In the genomic region with DNA sequence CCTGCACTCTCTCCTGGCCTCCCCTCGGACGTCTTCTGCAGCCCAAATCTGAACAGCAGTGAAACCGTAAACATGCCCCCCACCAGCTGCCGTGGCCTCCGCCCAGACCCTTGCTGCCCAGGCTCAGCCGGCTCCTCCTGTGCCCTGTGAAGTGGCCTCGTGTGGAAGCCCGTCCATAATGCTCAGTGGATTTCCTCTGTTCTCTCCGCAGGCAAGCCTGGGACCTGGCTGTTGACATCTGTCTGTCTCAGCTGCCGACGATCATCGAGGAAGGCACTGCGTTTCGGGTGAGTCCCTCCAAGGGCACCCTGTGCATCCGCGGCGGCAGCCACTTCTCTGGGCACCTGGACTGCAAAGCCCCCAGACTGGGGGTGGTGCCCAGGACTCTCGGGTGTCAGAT, we compare ENCODE assay signal across 1 cellular context.
TF ChIP-seq lines count a peak whose summit lies in the region.

No MANE protein-coding gene starts in this region.

TF ChIP-seq in IMR-90, 13 proteins besides CTCF, POLR2A, EP300 and RAD21 (continued from another document):
- TF ChIP-seq, protein P1, sequence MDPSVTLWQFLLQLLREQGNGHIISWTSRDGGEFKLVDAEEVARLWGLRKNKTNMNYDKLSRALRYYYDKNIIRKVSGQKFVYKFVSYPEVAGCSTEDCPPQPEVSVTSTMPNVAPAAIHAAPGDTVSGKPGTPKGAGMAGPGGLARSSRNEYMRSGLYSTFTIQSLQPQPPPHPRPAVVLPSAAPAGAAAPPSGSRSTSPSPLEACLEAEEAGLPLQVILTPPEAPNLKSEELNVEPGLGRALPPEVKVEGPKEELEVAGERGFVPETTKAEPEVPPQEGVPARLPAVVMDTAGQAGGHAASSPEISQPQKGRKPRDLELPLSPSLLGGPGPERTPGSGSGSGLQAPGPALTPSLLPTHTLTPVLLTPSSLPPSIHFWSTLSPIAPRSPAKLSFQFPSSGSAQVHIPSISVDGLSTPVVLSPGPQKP (IDR thresholded peaks at IDR 0.05; ENCODE audit: borderline replicate concordance, low read depth, low read length): no peak
- TF ChIP-seq CHD1 (IDR thresholded peaks at IDR 0.05; ENCODE audit: low read depth, low read length): no peak
- no peak for TF ChIP-seq CEBPB (IDR thresholded peaks at IDR 0.05; ENCODE audit: low read depth, low read length)
- no peak for TF ChIP-seq MAFK (IDR thresholded peaks at IDR 0.05; ENCODE audit: low read depth, low read length)
